Comparison of ENCODE assay signal across 6 cellular contexts in the genomic region with DNA sequence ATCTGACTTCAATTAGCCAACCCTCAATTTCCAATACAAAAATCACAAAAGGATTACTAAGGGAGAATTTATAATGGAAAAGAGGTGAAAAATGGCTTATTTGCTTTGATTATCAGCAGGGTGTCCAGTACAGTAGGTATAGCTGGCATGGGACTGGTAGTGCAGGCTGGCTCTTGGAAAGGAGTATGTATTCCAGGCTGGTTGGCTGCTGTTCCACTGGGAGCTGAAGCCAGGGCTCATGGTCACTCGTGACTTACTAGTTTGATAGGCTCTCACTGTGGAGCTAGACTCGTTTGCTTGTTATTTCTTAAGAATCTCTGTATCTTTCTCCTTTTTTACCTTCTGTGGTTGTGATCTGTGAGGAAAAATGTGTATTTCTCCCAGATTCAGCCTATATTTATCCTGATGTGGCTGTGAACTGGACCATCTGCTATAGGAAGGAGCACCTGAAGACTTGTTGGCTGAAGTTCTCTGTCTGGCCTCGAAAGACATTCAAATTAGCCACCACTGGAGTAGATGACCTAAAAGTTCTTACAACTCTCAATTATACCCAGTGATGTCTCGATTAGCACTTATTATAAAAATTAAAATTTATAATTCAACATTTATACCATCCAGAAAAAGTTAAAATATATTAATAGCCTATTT.
DNase-seq lines count a peak whose midpoint lies in the region; ATAC-seq, FAIRE-seq and TF ChIP-seq lines count a peak whose summit lies in the region.
"Not testable (repeated sequence)": the region's sequence is repeated elsewhere in the genome, so short reads cannot be mapped to it uniquely, and the experiment has no call there.

No MANE protein-coding gene starts in this region.

- not testable (repeated sequence) for DNase-seq in GM19239 (ENCODE audit: insufficient read length, low spot score); HTR-8/SVneo (ENCODE audit: insufficient read length, low spot score); Right ventricle myocardium inferior (ENCODE audit: missing footprints); left cardiac atrium; pancreas
- peak in 1 of 4 donors; percentile 9 for DNase-seq in body of pancreas

- not testable (repeated sequence) for H3K9me3 ChIP-seq in body of pancreas, pancreas

- intact Hi-C loops in body of pancreas (cut with DNase I); Right ventricle myocardium inferior (cut with DNase I); left cardiac atrium (cut with DNase I); pancreas (cut with DNase I): not testable (repeated sequence)

- TF ChIP-seq CTCF in body of pancreas (IDR thresholded peaks at IDR 0.05); pancreas (IDR thresholded peaks at IDR 0.05): not testable (repeated sequence)

- FAIRE-seq in GM19239 (lab: Jason Lieb, UNC), result peak; percentile 47
- peak; percentile 87 for FAIRE-seq in HTR-8/SVneo (lab: Jason Lieb, UNC)
- not testable (repeated sequence) for FAIRE-seq in pancreas (lab: Jason Lieb, UNC)

- not testable (repeated sequence) for H3K36me3 ChIP-seq in body of pancreas (replicated peaks in 1 of 2; ENCODE audit: insufficient read depth in 1 of 2, low read depth in 2 of 2); pancreas

- not testable (repeated sequence) for H3K27ac ChIP-seq in body of pancreas, pancreas

- not testable (repeated sequence) for TF ChIP-seq POLR2A in body of pancreas (IDR thresholded peaks at IDR 0.05)

- H3K4me3 ChIP-seq in body of pancreas, pancreas: not testable (repeated sequence)

- H3K4me1 ChIP-seq in body of pancreas, pancreas: not testable (repeated sequence)

- peak; percentile 58 for ATAC-seq in body of pancreas
- ATAC-seq in Right ventricle myocardium inferior, result peak; percentile 72
- peak; percentile 39 to 63 for ATAC-seq in left cardiac atrium
- peak; percentile 75 to 91 (median 82) for ATAC-seq in pancreas

- 45 to 50% methylated on average over 4 of the region's 4 CpGs for WGBS in body of pancreas, 2 donors
- WGBS in pancreas, 2 donors, result 38 to 46% methylated on average over 4 of the region's 4 CpGs

- H3K27me3 ChIP-seq in body of pancreas, pancreas: not testable (repeated sequence)
